Comparison of ENCODE assay signal across 14 cellular contexts in genomic region chr18:44796505-44797198, GRCh38.
DNase-seq lines count a peak whose midpoint lies in the region; ATAC-seq and TF ChIP-seq lines count a peak whose summit lies in the region.
"Had no signal": no experiment of that assay in that cellular context is flagged by ENCODE, and none has a peak within 500 bp of the region (broad histone marks: within the 10 kb centered on the region; RNA-seq: fewer than 3 reads in every experiment).

No MANE protein-coding gene starts in this region.

- no peak for TF ChIP-seq CTCF in right lobe of liver (IDR thresholded peaks at IDR 0.05)
- no peak for TF ChIP-seq CTCF in upper lobe of right lung (IDR thresholded peaks at IDR 0.05)
- no peak for TF ChIP-seq CTCF in activated CD8-positive, alpha-beta T cell treated with anti-CD3 and anti-CD28 coated beads for 36 hours (IDR thresholded peaks at IDR 0.05)
- no peak for TF ChIP-seq CTCF in smooth muscle cell (IDR thresholded peaks at IDR 0.05; ENCODE audit: borderline replicate concordance, insufficient read depth, poor library complexity, severe bottlenecking)

- H3K27me3 Mint-ChIP-seq in activated CD8-positive, alpha-beta memory T cell treated with anti-CD3 and anti-CD28 coated beads, Interleukin-2, amount 10 ng/mL, durations not matched to agents 7 days and 5 days: no peaks in the 10 kb centered on the region
- H3K27me3 Mint-ChIP-seq in activated CD8-positive, alpha-beta T cell treated with anti-CD3 and anti-CD28 coated beads for 36 hours: no peaks in the 10 kb centered on the region
- H3K27me3 Mint-ChIP-seq: central memory CD8-positive, alpha-beta T cell had no signal

- H3K9me3 Mint-ChIP-seq in activated CD8-positive, alpha-beta memory T cell treated with anti-CD3 and anti-CD28 coated beads, Interleukin-2, amount 10 ng/mL, durations not matched to agents 7 days and 5 days (ENCODE audit: low read depth): peaks cover 4% of the 10 kb centered on the region
- peaks cover 5% of the 10 kb centered on the region for H3K9me3 Mint-ChIP-seq in activated CD8-positive, alpha-beta T cell treated with anti-CD3 and anti-CD28 coated beads for 36 hours

- H3K4me3 ChIP-seq in right lobe of liver (no peak overlapping the region), upper lobe of right lung (no peak overlapping the region), smooth muscle cell (no peak overlapping the region)

- no peaks in the 10 kb centered on the region for H3K36me3 ChIP-seq in right lobe of liver
- H3K36me3 ChIP-seq in upper lobe of right lung: no peaks in the 10 kb centered on the region
- no peaks in the 10 kb centered on the region for H3K36me3 ChIP-seq in smooth muscle cell (ENCODE audit: low read depth)

- H3K9ac ChIP-seq in smooth muscle cell (ENCODE audit: low read depth): no peak overlapping the region

- H3K4me1 Mint-ChIP-seq in activated CD8-positive, alpha-beta memory T cell treated with anti-CD3 and anti-CD28 coated beads, Interleukin-2, amount 10 ng/mL, durations not matched to agents 7 days and 5 days: peaks cover 32% of the 10 kb centered on the region
- peaks cover 53% of the 10 kb centered on the region for H3K4me1 Mint-ChIP-seq in activated CD8-positive, alpha-beta T cell treated with anti-CD3 and anti-CD28 coated beads for 36 hours (ENCODE audit: low read depth)

- H3K27me3 ChIP-seq in right lobe of liver (no peaks in the 10 kb centered on the region), upper lobe of right lung (no peaks in the 10 kb centered on the region), smooth muscle cell (ENCODE audit: low read depth) (no peaks in the 10 kb centered on the region)

- peak overlapping the region; percentile 9 for H3K27ac Mint-ChIP-seq in activated CD8-positive, alpha-beta memory T cell treated with anti-CD3 and anti-CD28 coated beads, Interleukin-2, amount 10 ng/mL, durations not matched to agents 7 days and 5 days
- H3K27ac Mint-ChIP-seq in activated CD8-positive, alpha-beta T cell treated with anti-CD3 and anti-CD28 coated beads for 36 hours: no peak overlapping the region
- H3K27ac Mint-ChIP-seq: activated T-cell treated with anti-CD3 and anti-CD28 coated beads, Interleukin-2, amount 50 U/mL, for 24 hours had no signal

- H3K9me3 ChIP-seq in right lobe of liver: no peaks in the 10 kb centered on the region
- H3K9me3 ChIP-seq in upper lobe of right lung: no peaks in the 10 kb centered on the region
- no peaks in the 10 kb centered on the region for H3K9me3 ChIP-seq in smooth muscle cell (replicated peaks; ENCODE audit: low read depth)

- H2AFZ ChIP-seq in smooth muscle cell (ENCODE audit: low read depth): no peak overlapping the region

- peaks cover 26% of the 10 kb centered on the region for H3K79me2 ChIP-seq in smooth muscle cell (ENCODE audit: low read depth)

- WGBS in right lobe of liver (ENCODE audit: insufficient coverage, low coverage, low lambda C conversion rate, missing lambda C conversion rate): 51% methylated on average over 4 of the region's 4 CpGs
- WGBS in smooth muscle cell (ENCODE audit: low lambda C conversion rate): 93% methylated on average over 4 of the region's 4 CpGs

- intact Hi-C loops in right lobe of liver (cut with DNase I) (no loop called here), upper lobe of right lung (cut with DNase I) (no loop called here)
- intact Hi-C loops in activated CD8-positive, alpha-beta T cell treated with anti-CD3 and anti-CD28 coated beads for 36 hours (cut with micrococcal nuclease): loop anchor here (5.0 kb wide), 2 partner anchors 69 to 91 kb away; no protein-coding TSS in a partner anchor

- no peak for DNase-seq in activated CD8-positive, alpha-beta memory T cell treated with anti-CD3 and anti-CD28 coated beads, Interleukin-2, amount 10 ng/mL, durations not matched to agents 7 days and 5 days
- no peak for DNase-seq in activated CD8-positive, alpha-beta memory T cell treated with anti-CD3 and anti-CD28 coated beads for 24 hours
- DNase-seq in NCI-H69 (lab: John Stamatoyannopoulos, UW) (peak; percentile 77), right lobe of liver (no peak), upper lobe of right lung (no peak), smooth muscle cell (lab: John Stamatoyannopoulos, UW; ENCODE audit: unreplicated experiment) (no peak)
- no peak for DNase-seq in activated CD8-positive, alpha-beta T cell treated with anti-CD3 and anti-CD28 coated beads for 36 hours
- DNase-seq: activated T-cell treated with anti-CD3 and anti-CD28 coated beads, Interleukin-2, amount 50 U/mL, for 24 hours; COR-L47; NK-92 treated with Interleukin-12 subunit alpha and Interleukin-12 subunit beta, amount 100 ng/mL, for 24 hours; trophoblast cell had no signal

- POLR2A ChIA-PET in activated CD8-positive, alpha-beta T cell treated with anti-CD3 and anti-CD28 coated beads for 36 hours (lab: Charles Lee): interaction anchor here (0.6 to 1.4 kb wide), 2 partner anchors 71 to 750 kb away, joined by 4 read pairs; no protein-coding TSS in a partner anchor

- H3F3A ChIP-seq in smooth muscle cell (ENCODE audit: low read depth): no peaks in the 10 kb centered on the region

- no peak for TF ChIP-seq POLR2A in right lobe of liver (IDR thresholded peaks at IDR 0.05)

- H3K4me3 Mint-ChIP-seq in activated CD8-positive, alpha-beta memory T cell treated with anti-CD3 and anti-CD28 coated beads, Interleukin-2, amount 10 ng/mL, durations not matched to agents 7 days and 5 days: no peak overlapping the region
- no peak overlapping the region for H3K4me3 Mint-ChIP-seq in activated CD8-positive, alpha-beta T cell treated with anti-CD3 and anti-CD28 coated beads for 36 hours
- H3K4me3 Mint-ChIP-seq: activated T-cell treated with anti-CD3 and anti-CD28 coated beads, Interleukin-2, amount 50 U/mL, for 24 hours; central memory CD8-positive, alpha-beta T cell had no signal

- CTCF ChIA-PET in activated CD8-positive, alpha-beta memory T cell treated with anti-CD3 and anti-CD28 coated beads, Interleukin-2, amount 10 ng/mL, durations not matched to agents 7 days and 5 days (lab: Charles Lee): interaction anchor here (0.9 to 1.0 kb wide), 2 partner anchors 9 to 10 kb away, joined by 3 to 4 read pairs; no protein-coding TSS in a partner anchor
- CTCF ChIA-PET in activated CD8-positive, alpha-beta T cell treated with anti-CD3 and anti-CD28 coated beads for 36 hours (lab: Charles Lee): interaction anchor here (1.3 kb wide), 1 partner anchor 70 kb away, joined by 5 read pairs; no protein-coding TSS in a partner anchor

- no peaks in the 10 kb centered on the region for H4K20me1 ChIP-seq in smooth muscle cell (ENCODE audit: low read depth)

- peaks cover 23% of the 10 kb centered on the region for H3K36me3 Mint-ChIP-seq in activated CD8-positive, alpha-beta memory T cell treated with anti-CD3 and anti-CD28 coated beads, Interleukin-2, amount 10 ng/mL, durations not matched to agents 7 days and 5 days
- H3K36me3 Mint-ChIP-seq in activated CD8-positive, alpha-beta T cell treated with anti-CD3 and anti-CD28 coated beads for 36 hours (ENCODE audit: low read depth): peaks cover 10% of the 10 kb centered on the region

- ATAC-seq in activated CD8-positive, alpha-beta memory T cell treated with anti-CD3 and anti-CD28 coated beads, Interleukin-2, amount 10 ng/mL, durations not matched to agents 7 days and 5 days: no peak
- ATAC-seq in right lobe of liver (peak; percentile 69 to 82 (median 76)), upper lobe of right lung (peak; percentile 51), GM21825 (IDR thresholded peaks at IDR 0.05; ENCODE audit: unreplicated experiment) (no peak)
- no peak for ATAC-seq in activated CD8-positive, alpha-beta T cell treated with anti-CD3 and anti-CD28 coated beads for 36 hours
- ATAC-seq: HCT116 had no signal

- peaks cover 0 to 33% (median 5%) of the 10 kb centered on the region in 4 donors for H3K4me1 ChIP-seq in right lobe of liver
- peaks cover 7% of the 10 kb centered on the region for H3K4me1 ChIP-seq in upper lobe of right lung
- H3K4me1 ChIP-seq in smooth muscle cell (ENCODE audit: low read depth): peaks cover 28% of the 10 kb centered on the region

- H3K27ac ChIP-seq in right lobe of liver: peak overlapping the region in 1 of 3 donors; percentile 46
- no peak overlapping the region for H3K27ac ChIP-seq in upper lobe of right lung
- no peak overlapping the region for H3K27ac ChIP-seq in smooth muscle cell (ENCODE audit: low read depth)

- no peak overlapping the region for H3K4me2 ChIP-seq in smooth muscle cell

Comparison
In these comparisons a context has a peak if more than half of its experiments do, and no peak if none do; other contexts are left out.
1. ATAC-seq: peak in right lobe of liver (4 of 4) and upper lobe of right lung (single experiment); none in activated CD8-positive, alpha-beta memory T cell treated with anti-CD3 and anti-CD28 coated beads, Interleukin-2, amount 10 ng/mL, durations not matched to agents 7 days and 5 days (single experiment), activated CD8-positive, alpha-beta T cell treated with anti-CD3 and anti-CD28 coated beads for 36 hours (single experiment) and GM21825 (single experiment).